ENCODE assay signal across 11 cellular contexts in the genomic region with DNA sequence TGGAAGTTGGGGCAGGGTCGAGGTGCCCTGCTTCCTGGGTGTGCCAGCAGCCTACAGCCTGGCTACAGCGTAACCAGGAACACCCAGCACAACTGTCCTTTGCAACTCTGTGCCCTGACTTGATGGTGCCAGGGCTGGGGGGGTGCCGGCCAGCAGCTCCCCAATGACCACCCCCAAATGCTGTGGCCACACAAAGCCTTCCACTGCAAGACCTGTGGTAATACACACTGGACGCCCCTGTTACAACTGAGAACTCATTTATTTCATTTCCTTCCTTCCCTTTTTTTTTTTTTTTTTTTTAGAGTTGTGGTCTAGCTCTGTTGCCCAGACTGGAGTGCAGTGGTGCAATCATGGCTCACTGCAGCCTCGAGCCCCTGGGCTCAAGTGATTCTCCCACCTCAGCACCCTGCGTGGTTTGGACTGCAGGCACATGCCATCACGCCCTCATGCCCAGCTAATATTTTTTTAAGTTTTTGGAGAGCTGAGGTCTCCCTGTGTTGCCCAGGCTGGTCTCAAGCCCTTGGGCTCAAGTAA. TPM values are rescaled to one million over a fixed set of nuclear protein-coding genes. Genes with fewer than 3 reads are reported as not detected.
A peak's percentile ranks its signal among the peaks of the same experiment; 100 is the strongest.
DNase-seq lines count a peak whose midpoint lies in the region; ATAC-seq and TF ChIP-seq lines count a peak whose summit lies in the region.
"Had no signal": no experiment of that assay in that cellular context is flagged by ENCODE, and none has a peak within 500 bp of the region (broad histone marks: within the 10 kb centered on the region; RNA-seq: fewer than 3 reads in every experiment).

No MANE protein-coding gene starts in this region.

- peaks cover 11% of the 10 kb centered on the region for H3K27me3 Mint-ChIP-seq in glutamatergic neuron (ENCODE audit: unreplicated experiment)
- H3K27me3 Mint-ChIP-seq in activated T-helper 1 cell treated with anti-CD3 and anti-CD28 coated beads, Interleukin-12 subunit alpha, Interleukin-12 subunit beta, Interleukin-2, Interleukin-4 antibody, amounts not matched to agents 30 ng/mL and 10 ng/mL and 1 ng/mL, durations not matched to agents 14 hours and 24 hours and 36 hours (ENCODE audit: insufficient read depth): peaks cover 5% of the 10 kb centered on the region

- intact Hi-C loops in activated T-helper 1 cell treated with anti-CD3 and anti-CD28 coated beads, Interleukin-12 subunit alpha, Interleukin-12 subunit beta, Interleukin-2, Interleukin-4 antibody, amounts not matched to agents 30 ng/mL and 10 ng/mL and 1 ng/mL, durations not matched to agents 14 hours and 24 hours and 36 hours (cut with micrococcal nuclease): no loop called here

- H3K36me3 Mint-ChIP-seq in glutamatergic neuron (ENCODE audit: unreplicated experiment): no peaks in the 10 kb centered on the region
- H3K36me3 Mint-ChIP-seq in activated T-helper 1 cell treated with anti-CD3 and anti-CD28 coated beads, Interleukin-12 subunit alpha, Interleukin-12 subunit beta, Interleukin-2, Interleukin-4 antibody, amounts not matched to agents 30 ng/mL and 10 ng/mL and 1 ng/mL, durations not matched to agents 14 hours and 24 hours and 36 hours (ENCODE audit: low read depth): no peaks in the 10 kb centered on the region

- no peak overlapping the region for H3K27ac Mint-ChIP-seq in glutamatergic neuron (ENCODE audit: unreplicated experiment)
- no peak overlapping the region for H3K27ac Mint-ChIP-seq in activated T-helper 1 cell treated with anti-CD3 and anti-CD28 coated beads, Interleukin-12 subunit alpha, Interleukin-12 subunit beta, Interleukin-2, Interleukin-4 antibody, amounts not matched to agents 30 ng/mL and 10 ng/mL and 1 ng/mL, durations not matched to agents 14 hours and 24 hours and 36 hours

- ATAC-seq in GM18858 (IDR thresholded peaks at IDR 0.05; ENCODE audit: unreplicated experiment) (peak; percentile 9), GM21576 (IDR thresholded peaks at IDR 0.05; ENCODE audit: unreplicated experiment) (peak; percentile 14), HG03571 (IDR thresholded peaks at IDR 0.05; ENCODE audit: unreplicated experiment) (peak; percentile 1)

- peaks cover 7% of the 10 kb centered on the region for H3K4me1 Mint-ChIP-seq in glutamatergic neuron (ENCODE audit: low read depth, unreplicated experiment)
- H3K4me1 Mint-ChIP-seq in activated T-helper 1 cell treated with anti-CD3 and anti-CD28 coated beads, Interleukin-12 subunit alpha, Interleukin-12 subunit beta, Interleukin-2, Interleukin-4 antibody, amounts not matched to agents 30 ng/mL and 10 ng/mL and 1 ng/mL, durations not matched to agents 14 hours and 24 hours and 36 hours (ENCODE audit: low read depth): peaks cover 7% of the 10 kb centered on the region

- no peak overlapping the region for H3K4me3 Mint-ChIP-seq in glutamatergic neuron (ENCODE audit: unreplicated experiment)
- H3K4me3 Mint-ChIP-seq in activated T-helper 1 cell treated with anti-CD3 and anti-CD28 coated beads, Interleukin-12 subunit alpha, Interleukin-12 subunit beta, Interleukin-2, Interleukin-4 antibody, amounts not matched to agents 30 ng/mL and 10 ng/mL and 1 ng/mL, durations not matched to agents 14 hours and 24 hours and 36 hours: no peak overlapping the region

- TF ChIP-seq CTCF in glutamatergic neuron (IDR thresholded peaks at IDR 0.05; ENCODE audit: partially characterized antibody, unreplicated experiment): no peak

- peak; percentile 5 for DNase-seq in glutamatergic neuron
- DNase-seq in activated T-helper 1 cell treated with anti-CD3 and anti-CD28 coated beads, Interleukin-12 subunit alpha, Interleukin-12 subunit beta, Interleukin-2, Interleukin-4 antibody, amounts not matched to agents 30 ng/mL and 10 ng/mL and 1 ng/mL, durations not matched to agents 14 hours and 24 hours and 36 hours (ENCODE audit: low spot score): no peak
- no peak for DNase-seq in RPMI8226
- no peak for DNase-seq in DMS153 (lab: John Stamatoyannopoulos, UW)
- no peak for DNase-seq in GM19240 (ENCODE audit: insufficient read length, low spot score)
- DNase-seq: activated CD4-positive, alpha-beta T cell treated with anti-CD3 and anti-CD28 coated beads for 48 hours; NCI-H748 treated with DMSO at 0.1 percent for 48 hours had no signal

- H3K9me3 Mint-ChIP-seq in glutamatergic neuron (ENCODE audit: unreplicated experiment): peaks cover 16% of the 10 kb centered on the region
- H3K9me3 Mint-ChIP-seq in activated T-helper 1 cell treated with anti-CD3 and anti-CD28 coated beads, Interleukin-12 subunit alpha, Interleukin-12 subunit beta, Interleukin-2, Interleukin-4 antibody, amounts not matched to agents 30 ng/mL and 10 ng/mL and 1 ng/mL, durations not matched to agents 14 hours and 24 hours and 36 hours: no peaks in the 10 kb centered on the region

RNA-seq across cellular contexts. Expression of gene TP73, which starts 25.2 kb away (rescaled TPM):
- 13.0 TPM for total RNA-seq in glutamatergic neuron (ENCODE audit: unreplicated experiment)
- total RNA-seq in activated T-helper 1 cell treated with anti-CD3 and anti-CD28 coated beads, Interleukin-12 subunit alpha, Interleukin-12 subunit beta, Interleukin-2, Interleukin-4 antibody, amounts not matched to agents 30 ng/mL and 10 ng/mL and 1 ng/mL, durations not matched to agents 14 hours and 24 hours and 36 hours: 1.4 and 1.5 TPM in 2 replicates
- total RNA-seq: thoracic aorta had no signal

RNA-seq across cellular contexts. Expression of gene WRAP73, which starts 27.6 kb away (rescaled TPM):
- 47.7 TPM for total RNA-seq in glutamatergic neuron (ENCODE audit: unreplicated experiment)
- 44.9 and 45.5 TPM in 2 replicates for total RNA-seq in activated T-helper 1 cell treated with anti-CD3 and anti-CD28 coated beads, Interleukin-12 subunit alpha, Interleukin-12 subunit beta, Interleukin-2, Interleukin-4 antibody, amounts not matched to agents 30 ng/mL and 10 ng/mL and 1 ng/mL, durations not matched to agents 14 hours and 24 hours and 36 hours

RNA-seq across cellular contexts. Expression of gene TPRG1L, which starts 52.7 kb away (rescaled TPM):
- 43.1 TPM for total RNA-seq in glutamatergic neuron (ENCODE audit: unreplicated experiment)
- total RNA-seq in activated T-helper 1 cell treated with anti-CD3 and anti-CD28 coated beads, Interleukin-12 subunit alpha, Interleukin-12 subunit beta, Interleukin-2, Interleukin-4 antibody, amounts not matched to agents 30 ng/mL and 10 ng/mL and 1 ng/mL, durations not matched to agents 14 hours and 24 hours and 36 hours: 10.3 and 12.5 TPM in 2 replicates
